17 cellular contexts compared by ENCODE assay signal in genomic region chr14:100522616-100523021, GRCh38.
DNase-seq lines count a peak whose midpoint lies in the region; ATAC-seq and TF ChIP-seq lines count a peak whose summit lies in the region.
"Had no signal": no experiment of that assay in that cellular context is flagged by ENCODE, and none has a peak within 500 bp of the region (broad histone marks: within the 10 kb centered on the region; RNA-seq: fewer than 3 reads in every experiment).

No MANE protein-coding gene starts in this region.

- no peaks in the 10 kb centered on the region for H3K9me3 Mint-ChIP-seq in GM23338
- H3K9me3 Mint-ChIP-seq in activated T-helper 2 cell treated with anti-CD3 and anti-CD28 coated beads, Interferon-gamma antibody, Interleukin-2, Interleukin-4, amounts not matched to agents 10 μg/mL and 5 μg/mL and 100 μg/mL, durations not matched to agents 14 hours and 24 hours and 36 hours = peaks cover 6% of the 10 kb centered on the region
- H3K9me3 Mint-ChIP-seq in stimulated activated naive CD8-positive, alpha-beta T cell treated with anti-CD3 and anti-CD28 coated beads, Interleukin-15, amount 100 ng/mL, for 72 hours = no peaks in the 10 kb centered on the region
- H3K9me3 Mint-ChIP-seq: activated CD4-positive, alpha-beta T cell treated with anti-CD3 and anti-CD28 coated beads, Interleukin-2, amount 10 ng/mL, durations not matched to agents 7 days and 5 days had no signal

- peaks cover 13% of the 10 kb centered on the region for H3K4me1 Mint-ChIP-seq in GM23338
- H3K4me1 Mint-ChIP-seq in activated T-helper 2 cell treated with anti-CD3 and anti-CD28 coated beads, Interferon-gamma antibody, Interleukin-2, Interleukin-4, amounts not matched to agents 10 μg/mL and 5 μg/mL and 100 μg/mL, durations not matched to agents 14 hours and 24 hours and 36 hours (ENCODE audit: low read depth) = no peaks in the 10 kb centered on the region
- no peaks in the 10 kb centered on the region for H3K4me1 Mint-ChIP-seq in stimulated activated naive CD8-positive, alpha-beta T cell treated with anti-CD3 and anti-CD28 coated beads, Interleukin-15, amount 100 ng/mL, for 72 hours
- H3K4me1 Mint-ChIP-seq: activated CD4-positive, alpha-beta T cell treated with anti-CD3 and anti-CD28 coated beads, Interleukin-2, amount 10 ng/mL, durations not matched to agents 7 days and 5 days; B cell had no signal

- POLR2A ChIA-PET in A673 (lab: Charles Lee; ENCODE audit: low non-redundant PET) = no interaction called here
- POLR2A ChIA-PET in Panc1 (lab: Charles Lee) = no interaction called here

- no peaks in the 10 kb centered on the region for H3F3A ChIP-seq in GM23338 (replicated peaks; ENCODE audit: low read depth)

- H3K4me3 ChIP-seq in A673 (ENCODE audit: low read depth, low read length, poor library complexity, severe bottlenecking) (no peak overlapping the region), GM23338 (no peak overlapping the region), Panc1 (ENCODE audit: low read depth in 2 of 2, low read length in 2 of 2) (no peak overlapping the region)
- H3K4me3 ChIP-seq: gastrocnemius medialis, PC-9, vagina had no signal

- H3K4me2 ChIP-seq in GM23338 = no peak overlapping the region
- H3K4me2 ChIP-seq: PC-9 had no signal

- no peaks in the 10 kb centered on the region for H3K36me3 Mint-ChIP-seq in GM23338 (ENCODE audit: low read depth)
- no peaks in the 10 kb centered on the region for H3K36me3 Mint-ChIP-seq in activated T-helper 2 cell treated with anti-CD3 and anti-CD28 coated beads, Interferon-gamma antibody, Interleukin-2, Interleukin-4, amounts not matched to agents 10 μg/mL and 5 μg/mL and 100 μg/mL, durations not matched to agents 14 hours and 24 hours and 36 hours (ENCODE audit: low read depth)

- in situ Hi-C loops in Panc1 (cut with HindIII; ENCODE audit: low pct_unique_long_range_greater_than_20kb, low sequenced_read_pairs) = no loop called here

- DNase-seq in A673 (ENCODE audit: low spot score) (peak; percentile 66), GM23338 (ENCODE audit: low spot score) (no peak), Panc1 (ENCODE audit: low read depth, low spot score) (no peak), iPS-NIHi7 (ENCODE audit: extremely low spot score) (peak; percentile 14), kidney tubule cell (ENCODE audit: low spot score) (no peak)
- DNase-seq in activated T-helper 2 cell treated with anti-CD3 and anti-CD28 coated beads, Interferon-gamma antibody, Interleukin-2, Interleukin-4, amounts not matched to agents 10 μg/mL and 5 μg/mL and 100 μg/mL, durations not matched to agents 14 hours and 24 hours and 36 hours (ENCODE audit: low spot score) = no peak
- no peak for DNase-seq in stimulated activated naive CD8-positive, alpha-beta T cell treated with anti-CD3 and anti-CD28 coated beads, Interleukin-15, amount 100 ng/mL, for 72 hours
- DNase-seq: activated effector memory CD4-positive, alpha-beta T cell treated with Interleukin-2 at 50 U/mL for 16 hours; gastrocnemius medialis; kidney glomerular epithelial cell; PC-9; stimulated activated naive CD4-positive, alpha-beta T cell treated with Interleukin-2 at 50 U/mL for 16 hours had no signal

- no peak for TF ChIP-seq CTCF in A673 (conservative IDR thresholded peaks at IDR 0.05; ENCODE audit: low read depth, low read length)
- TF ChIP-seq CTCF in GM23338 (conservative IDR thresholded peaks at IDR 0.05; ENCODE audit: low read depth in 2 of 2) = no peak
- TF ChIP-seq CTCF in Panc1 (IDR thresholded peaks at IDR 0.05) = no peak

- intact Hi-C loops in A673 (cut with micrococcal nuclease; ENCODE audit: unreplicated experiment) = loop anchor here (10.0 kb wide), 1 partner anchor 138 kb away; no protein-coding TSS in a partner anchor
- intact Hi-C loops in Panc1 (cut with micrococcal nuclease; ENCODE audit: unreplicated experiment) = loop anchor here (10.0 kb wide), 1 partner anchor 78 kb away; no protein-coding TSS in a partner anchor
- intact Hi-C loops in activated T-helper 2 cell treated with anti-CD3 and anti-CD28 coated beads, Interferon-gamma antibody, Interleukin-2, Interleukin-4, amounts not matched to agents 10 μg/mL and 5 μg/mL and 100 μg/mL, durations not matched to agents 14 hours and 24 hours and 36 hours (cut with micrococcal nuclease) = no loop called here

- H3K27me3 ChIP-seq in A673 (replicated peaks; ENCODE audit: insufficient read depth, low read depth, low read length, poor library complexity) (no peaks in the 10 kb centered on the region), GM23338 (ENCODE audit: insufficient read depth) (no peaks in the 10 kb centered on the region), Panc1 (ENCODE audit: control insufficient read depth, insufficient read depth, low read length) (no peaks in the 10 kb centered on the region)
- H3K27me3 ChIP-seq: gastrocnemius medialis, vagina had no signal

- no peak overlapping the region for H2AFZ ChIP-seq in GM23338
- H2AFZ ChIP-seq: PC-9 had no signal

- no peaks in the 10 kb centered on the region; the same call in 1 of the 2 replicates for H4K20me1 ChIP-seq in GM23338 (replicated peaks; ENCODE audit: insufficient read depth)

- no peak overlapping the region for H3K4me3 Mint-ChIP-seq in GM23338
- no peak overlapping the region for H3K4me3 Mint-ChIP-seq in activated T-helper 2 cell treated with anti-CD3 and anti-CD28 coated beads, Interferon-gamma antibody, Interleukin-2, Interleukin-4, amounts not matched to agents 10 μg/mL and 5 μg/mL and 100 μg/mL, durations not matched to agents 14 hours and 24 hours and 36 hours (ENCODE audit: low read depth)
- no peak overlapping the region for H3K4me3 Mint-ChIP-seq in stimulated activated naive CD8-positive, alpha-beta T cell treated with anti-CD3 and anti-CD28 coated beads, Interleukin-15, amount 100 ng/mL, for 72 hours
- H3K4me3 Mint-ChIP-seq: activated CD4-positive, alpha-beta T cell treated with anti-CD3 and anti-CD28 coated beads, Interleukin-2, amount 10 ng/mL, durations not matched to agents 7 days and 5 days; B cell; naive thymus-derived CD8-positive, alpha-beta T cell had no signal

- H3K9me3 ChIP-seq in A673 (ENCODE audit: low read depth, low read length, poor library complexity, severe bottlenecking) (no peaks in the 10 kb centered on the region), Panc1 (ENCODE audit: control insufficient read depth, insufficient read depth, low read depth, low read length) (no peaks in the 10 kb centered on the region)
- H3K9me3 ChIP-seq: gastrocnemius medialis, vagina had no signal

- H3K27ac ChIP-seq in A673 (ENCODE audit: low read depth, low read length, poor library complexity, severe bottlenecking) (no peak overlapping the region), GM23338 (ENCODE audit: low read depth) (no peak overlapping the region), Panc1 (ENCODE audit: low read length) (peak overlapping the region; percentile 51; the same call in 1 of the 2 replicates)
- H3K27ac ChIP-seq: gastrocnemius medialis, PC-9, vagina had no signal

- peaks cover 4% of the 10 kb centered on the region for H3K27me3 Mint-ChIP-seq in GM23338 (ENCODE audit: insufficient read depth, low read depth, poor library complexity)
- no peaks in the 10 kb centered on the region for H3K27me3 Mint-ChIP-seq in activated T-helper 2 cell treated with anti-CD3 and anti-CD28 coated beads, Interferon-gamma antibody, Interleukin-2, Interleukin-4, amounts not matched to agents 10 μg/mL and 5 μg/mL and 100 μg/mL, durations not matched to agents 14 hours and 24 hours and 36 hours (ENCODE audit: low read depth)
- no peaks in the 10 kb centered on the region for H3K27me3 Mint-ChIP-seq in stimulated activated naive CD8-positive, alpha-beta T cell treated with anti-CD3 and anti-CD28 coated beads, Interleukin-15, amount 100 ng/mL, for 72 hours
- H3K27me3 Mint-ChIP-seq: activated CD4-positive, alpha-beta T cell treated with anti-CD3 and anti-CD28 coated beads, Interleukin-2, amount 10 ng/mL, durations not matched to agents 7 days and 5 days; B cell; naive thymus-derived CD8-positive, alpha-beta T cell had no signal

- no peaks in the 10 kb centered on the region for H3K9me2 ChIP-seq in GM23338 (ENCODE audit: insufficient read depth)

- H3K36me3 ChIP-seq in A673 (ENCODE audit: insufficient read depth, low read length, poor library complexity, severe bottlenecking) (no peaks in the 10 kb centered on the region), GM23338 (ENCODE audit: insufficient read depth) (no peaks in the 10 kb centered on the region), Panc1 (ENCODE audit: control insufficient read depth, insufficient read depth, low read length) (no peaks in the 10 kb centered on the region)

- ATAC-seq in GM23338 (peak; percentile 78), Panc1 (no peak), GM21576 (IDR thresholded peaks at IDR 0.05; ENCODE audit: unreplicated experiment) (no peak)
- ATAC-seq in stimulated activated naive CD8-positive, alpha-beta T cell treated with anti-CD3 and anti-CD28 coated beads, Interleukin-15, amount 100 ng/mL, for 72 hours = no peak
- ATAC-seq: gastrocnemius medialis; naive thymus-derived CD8-positive, alpha-beta T cell had no signal

- CTCF ChIA-PET in A673 (lab: Charles Lee) = no interaction called here
- CTCF ChIA-PET in Panc1 (lab: Charles Lee) = no interaction called here

- peaks cover 4% of the 10 kb centered on the region for H3K4me1 ChIP-seq in A673 (ENCODE audit: insufficient read depth, low read length, poor library complexity, severe bottlenecking)
- 0 out of 2 replicates have a peak, but pooled peaks cover 4% of the 10 kb centered on the region for H3K4me1 ChIP-seq in GM23338 (ENCODE audit: insufficient read depth)
- H3K4me1 ChIP-seq in Panc1 (ENCODE audit: control insufficient read depth, insufficient read depth, low read length) = no peaks in the 10 kb centered on the region; the same call in none of the 2 replicates
- H3K4me1 ChIP-seq: gastrocnemius medialis, vagina had no signal

- no TSS peak for BruUV-seq in A673 (replicated peaks; lab: Mats Ljungman, UMichigan)
- BruUV-seq in Panc1 (replicated peaks; lab: Mats Ljungman, UMichigan) = no TSS peak

- H3K27ac Mint-ChIP-seq in GM23338 = no peak overlapping the region
- no peak overlapping the region for H3K27ac Mint-ChIP-seq in activated T-helper 2 cell treated with anti-CD3 and anti-CD28 coated beads, Interferon-gamma antibody, Interleukin-2, Interleukin-4, amounts not matched to agents 10 μg/mL and 5 μg/mL and 100 μg/mL, durations not matched to agents 14 hours and 24 hours and 36 hours
- no peak overlapping the region for H3K27ac Mint-ChIP-seq in stimulated activated naive CD8-positive, alpha-beta T cell treated with anti-CD3 and anti-CD28 coated beads, Interleukin-15, amount 100 ng/mL, for 72 hours
- H3K27ac Mint-ChIP-seq: activated CD4-positive, alpha-beta T cell treated with anti-CD3 and anti-CD28 coated beads, Interleukin-2, amount 10 ng/mL, durations not matched to agents 7 days and 5 days; B cell; naive thymus-derived CD8-positive, alpha-beta T cell had no signal

- no peaks in the 10 kb centered on the region for H3K79me2 ChIP-seq in GM23338 (replicated peaks; ENCODE audit: insufficient read depth)

TF ChIP-seq in GM23338, 12 proteins besides CTCF, POLR2A, EP300 and RAD21 (continues in another document):
- TF ChIP-seq STAT1 (IDR thresholded peaks at IDR 0.05; ENCODE audit: unreplicated experiment) (no peak), ZNF114 (CRISPR knock-in tag; IDR thresholded peaks at IDR 0.05) (no peak), CREB1 (CRISPR knock-in tag; IDR thresholded peaks at IDR 0.05; ENCODE audit: low read depth) (no peak), EZH2phosphoT487 (IDR thresholded peaks at IDR 0.05; ENCODE audit: unreplicated experiment) (no peak), EZH2 (IDR thresholded peaks at IDR 0.05; ENCODE audit: low read depth, unreplicated experiment) (no peak)

Comparison
In these comparisons a context has a peak if more than half of its experiments do, and no peak if none do; other contexts are left out.
1. DNase-seq: peak in A673 (single experiment) and iPS-NIHi7 (single experiment); none in GM23338 (single experiment), Panc1 (single experiment), kidney tubule cell (single experiment), activated T-helper 2 cell treated with anti-CD3 and anti-CD28 coated beads, Interferon-gamma antibody, Interleukin-2, Interleukin-4, amounts not matched to agents 10 μg/mL and 5 μg/mL and 100 μg/mL, durations not matched to agents 14 hours and 24 hours and 36 hours (single experiment) and stimulated activated naive CD8-positive, alpha-beta T cell treated with anti-CD3 and anti-CD28 coated beads, Interleukin-15, amount 100 ng/mL, for 72 hours (0 of 2).